ENCODE assay signal across 8 cellular contexts in the genomic region with DNA sequence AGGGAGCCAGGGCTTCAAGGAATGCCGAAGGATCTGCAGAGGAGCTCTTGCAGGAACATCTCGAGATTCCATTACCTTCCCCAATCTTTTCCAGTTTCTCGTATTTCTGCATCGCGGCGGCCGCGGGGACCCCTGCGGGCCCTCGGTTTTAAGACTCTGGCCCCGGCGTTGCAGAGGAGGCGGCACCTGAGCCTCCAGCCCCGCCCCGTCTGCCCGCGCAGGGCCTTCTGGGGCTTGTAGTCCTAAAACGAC. TPM values are rescaled to one million over a fixed set of nuclear protein-coding genes. Genes with fewer than 3 reads are reported as not detected.
DNase-seq lines count a peak whose midpoint lies in the region; TF ChIP-seq lines count a peak whose summit lies in the region.

Gene CDK5 (minus strand): TSS at position 161 of the 252 bp plus-strand sequence. CDS start 49 bp downstream, at position 112.

- no peaks in the 10 kb centered on the region for H3K27me3 Mint-ChIP-seq in activated T-cell treated with anti-CD3 and anti-CD28 coated beads, Interleukin-2, amount 50 U/mL, for 24 hours

- TF ChIP-seq CTCF in astrocyte of the cerebellum (IDR thresholded peaks at IDR 0.05; ENCODE audit: low read depth, low read length, missing control alignments) = no peak
- TF ChIP-seq CTCF in liver (IDR thresholded peaks at IDR 0.05; ENCODE audit: low read depth, low read length, missing input control) = no peak

- H3K9me3 Mint-ChIP-seq in activated T-cell treated with anti-CD3 and anti-CD28 coated beads, Interleukin-2, amount 50 U/mL, for 24 hours = no peaks in the 10 kb centered on the region

- no peaks in the 10 kb centered on the region for H3K27me3 ChIP-seq in liver (ENCODE audit: control insufficient read depth in 4 of 4, insufficient read depth in 4 of 4, low read length in 3 of 4)
- no peaks in the 10 kb centered on the region for H3K27me3 ChIP-seq in thymus (ENCODE audit: control insufficient read depth, insufficient read depth)

- peaks cover 24% of the 10 kb centered on the region for H3K36me3 Mint-ChIP-seq in activated T-cell treated with anti-CD3 and anti-CD28 coated beads, Interleukin-2, amount 50 U/mL, for 24 hours (ENCODE audit: low read depth)

- peak within 1 kb of the TSS; percentile 96 for H3K27ac Mint-ChIP-seq in activated T-cell treated with anti-CD3 and anti-CD28 coated beads, Interleukin-2, amount 50 U/mL, for 24 hours

- peak within 1 kb of the TSS; percentile 94 for H3K4me3 Mint-ChIP-seq in activated T-cell treated with anti-CD3 and anti-CD28 coated beads, Interleukin-2, amount 50 U/mL, for 24 hours

- peak within 1 kb of the TSS; percentile 42 to 55 for H3K9ac ChIP-seq in liver (ENCODE audit: low read depth in 1 of 2, low read length in 2 of 2)

- H3K4me3 ChIP-seq in astrocyte of the cerebellum (ENCODE audit: low read depth, low read length) (peak within 1 kb of the TSS; percentile 66), liver (ENCODE audit: low read depth in 1 of 3, low read length in 3 of 3) (peak within 1 kb of the TSS; percentile 79 to 87 (median 80)), thymus (ENCODE audit: low read length) (peak within 1 kb of the TSS; percentile 67)

- peaks cover 39% of the 10 kb centered on the region for H3K4me1 Mint-ChIP-seq in activated T-cell treated with anti-CD3 and anti-CD28 coated beads, Interleukin-2, amount 50 U/mL, for 24 hours (ENCODE audit: low read depth)

- H3K27ac ChIP-seq in liver (ENCODE audit: low read depth in 1 of 2, low read length in 2 of 2) = peak within 1 kb of the TSS; percentile 83 to 89
- H3K27ac ChIP-seq in thymus (ENCODE audit: low read depth) = peak within 1 kb of the TSS; percentile 95

- DNase-seq in activated T-cell treated with anti-CD3 and anti-CD28 coated beads, Interleukin-2, amount 50 U/mL, for 24 hours = no peak
- DNase-seq in activated T-cell treated with anti-CD3 and anti-CD28 coated beads, Interleukin-2, amount 50 U/mL, for 1 hour = no peak
- DNase-seq in astrocyte of the cerebellum (ENCODE audit: low read depth) (no peak), head of caudate nucleus (no peak), putamen (ENCODE audit: low spot score) (no peak), SIG-M5 (lab: John Stamatoyannopoulos, UW) (no peak)

- no peak for TF ChIP-seq RAD21 in liver (IDR thresholded peaks at IDR 0.05)

- under 1% methylated on average over 18 of the region's 18 CpGs for WGBS in liver
- WGBS in thymus = 0% methylated on average over 18 of the region's 18 CpGs

- intact Hi-C loops in head of caudate nucleus (cut with DNase I) = loop anchor here (2.0 kb wide), 1 partner anchor 29 kb away; the partner anchor contains the start of gene ABCB8

- in situ Hi-C loops in astrocyte of the cerebellum (cut with HindIII; ENCODE audit: low sequenced_read_pairs) = no loop called here

- H3K4me1 ChIP-seq in liver (ENCODE audit: control insufficient read depth in 4 of 4, insufficient read depth in 4 of 4, low read length in 3 of 4) = peaks cover 17 to 48% (median 39%) of the 10 kb centered on the region in 4 donors
- H3K4me1 ChIP-seq in thymus (ENCODE audit: control insufficient read depth, insufficient read depth, low read length) = peaks cover 27% of the 10 kb centered on the region

- no peaks in the 10 kb centered on the region for H3K9me3 ChIP-seq in liver (ENCODE audit: control insufficient read depth in 4 of 4, low read length in 3 of 4)
- H3K9me3 ChIP-seq in thymus (ENCODE audit: control insufficient read depth) = no peaks in the 10 kb centered on the region

- H3K36me3 ChIP-seq in liver (ENCODE audit: control insufficient read depth in 4 of 4, insufficient read depth in 3 of 4, low read depth in 1 of 4, low read length in 3 of 4) (no peaks in the 10 kb centered on the region), thymus (ENCODE audit: control insufficient read depth, insufficient read depth) (peaks cover 6% of the 10 kb centered on the region)

TF ChIP-seq in liver, 16 proteins besides CTCF, POLR2A, EP300 and RAD21:
- TF ChIP-seq, protein P1, sequence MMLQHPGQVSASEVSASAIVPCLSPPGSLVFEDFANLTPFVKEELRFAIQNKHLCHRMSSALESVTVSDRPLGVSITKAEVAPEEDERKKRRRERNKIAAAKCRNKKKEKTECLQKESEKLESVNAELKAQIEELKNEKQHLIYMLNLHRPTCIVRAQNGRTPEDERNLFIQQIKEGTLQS (IDR thresholded peaks at IDR 0.05) = no peak
- TF ChIP-seq, protein P2, sequence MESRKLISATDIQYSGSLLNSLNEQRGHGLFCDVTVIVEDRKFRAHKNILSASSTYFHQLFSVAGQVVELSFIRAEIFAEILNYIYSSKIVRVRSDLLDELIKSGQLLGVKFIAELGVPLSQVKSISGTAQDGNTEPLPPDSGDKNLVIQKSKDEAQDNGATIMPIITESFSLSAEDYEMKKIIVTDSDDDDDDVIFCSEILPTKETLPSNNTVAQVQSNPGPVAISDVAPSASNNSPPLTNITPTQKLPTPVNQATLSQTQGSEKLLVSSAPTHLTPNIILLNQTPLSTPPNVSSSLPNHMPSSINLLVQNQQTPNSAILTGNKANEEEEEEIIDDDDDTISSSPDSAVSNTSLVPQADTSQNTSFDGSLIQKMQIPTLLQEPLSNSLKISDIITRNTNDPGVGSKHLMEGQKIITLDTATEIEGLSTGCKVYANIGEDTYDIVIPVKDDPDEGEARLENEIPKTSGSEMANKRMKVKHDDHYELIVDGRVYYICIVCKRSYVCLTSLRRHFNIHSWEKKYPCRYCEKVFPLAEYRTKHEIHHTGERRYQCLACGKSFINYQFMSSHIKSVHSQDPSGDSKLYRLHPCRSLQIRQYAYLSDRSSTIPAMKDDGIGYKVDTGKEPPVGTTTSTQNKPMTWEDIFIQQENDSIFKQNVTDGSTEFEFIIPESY (IDR thresholded peaks at IDR 0.05) = no peak
TF ChIP-seq in liver: peak in this region for 0.

RNA-seq across cellular contexts. Expression of gene CDK5, which starts in this region (rescaled TPM):
- 1 to 10 TPM; 4.0 to 8.8 TPM for total RNA-seq in liver
- polyA plus RNA-seq in liver (1 to 10 TPM; 6.0 to 9.0 TPM), thymus (8.9 TPM)
